ENCODE assay signal across 12 cellular contexts in the genomic region with DNA sequence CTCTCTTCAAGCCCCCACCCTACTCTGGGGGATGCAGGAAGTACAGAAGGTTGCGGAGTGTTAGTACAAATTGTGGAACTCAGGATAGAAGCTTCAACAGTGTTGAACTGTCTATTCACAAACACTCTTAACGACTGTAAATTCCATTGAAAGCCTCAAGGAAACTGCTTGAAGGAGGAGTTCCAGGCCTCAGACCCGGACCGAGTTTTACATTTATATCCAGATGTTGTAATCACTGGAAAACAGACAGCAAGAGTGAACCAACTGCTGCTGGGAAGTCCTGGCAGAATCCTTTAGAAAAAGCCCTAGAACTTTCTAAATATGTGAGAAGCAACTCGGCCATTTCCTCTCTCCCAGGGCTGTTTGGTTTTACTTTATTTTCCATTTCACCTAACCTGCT.
DNase-seq lines count a peak whose midpoint lies in the region; TF ChIP-seq lines count a peak whose summit lies in the region.
"Had no signal": no experiment of that assay in that cellular context is flagged by ENCODE, and none has a peak within 500 bp of the region (broad histone marks: within the 10 kb centered on the region; RNA-seq: fewer than 3 reads in every experiment).

No MANE protein-coding gene starts in this region.

- H3K27me3 ChIP-seq in prostate gland (replicated peaks; ENCODE audit: insufficient read depth): no peaks in the 10 kb centered on the region

- H3K4me3 ChIP-seq in fibroblast of villous mesenchyme (ENCODE audit: low read depth, low read length): no peak overlapping the region
- no peak overlapping the region for H3K4me3 ChIP-seq in prostate gland
- no peak overlapping the region for H3K4me3 ChIP-seq in urinary bladder (ENCODE audit: low read depth, low read length)

- H3K4me1 ChIP-seq in prostate gland (replicated peaks) (no peaks in the 10 kb centered on the region), urinary bladder (ENCODE audit: insufficient read depth) (no peaks in the 10 kb centered on the region)

- no peak for TF ChIP-seq POLR2A in prostate gland (IDR thresholded peaks at IDR 0.05)

- H3K36me3 ChIP-seq in prostate gland (no peaks in the 10 kb centered on the region), urinary bladder (ENCODE audit: insufficient read depth) (no peaks in the 10 kb centered on the region)

- H3K9me3 ChIP-seq in prostate gland: no peaks in the 10 kb centered on the region

- WGBS in prostate gland: 22% methylated on average over 5 of the region's 5 CpGs
- WGBS in urinary bladder: 15% methylated on average over 5 of the region's 5 CpGs

- in situ Hi-C loops in ACHN (cut with HindIII; ENCODE audit: low pct_ligation_motif_present, low pct_unique_long_range_greater_than_20kb, low sequenced_read_pairs): no loop called here

- TF ChIP-seq CTCF in VCaP (conservative IDR thresholded peaks at IDR 0.05) (no peak), fibroblast of villous mesenchyme (IDR thresholded peaks at IDR 0.05; ENCODE audit: insufficient read depth, low read depth, low read length) (no peak), prostate gland (IDR thresholded peaks at IDR 0.05) (no peak)

- H3K27ac ChIP-seq in VCaP (peak overlapping the region; percentile 52), prostate gland (peak overlapping the region; percentile 8 to 28), urinary bladder (ENCODE audit: low read depth) (peak overlapping the region; percentile 74)

- DNase-seq in fibroblast of villous mesenchyme (ENCODE audit: low read depth): peak; percentile 71
- no peak for DNase-seq in prostate gland (ENCODE audit: low spot score)
- DNase-seq in middle frontal gyrus (ENCODE audit: extremely low spot score, low spot score): no peak
- DNase-seq in ACHN: no peak
- DNase-seq in NCI-H2196 (lab: John Stamatoyannopoulos, UW; ENCODE audit: unreplicated experiment): no peak
- DNase-seq: activated B cell treated with CpG ODN at 0.5 μM for 24 hours; CD8-positive, alpha-beta memory T cell; MV-4-11; OCI-M1; stimulated activated CD4-positive, alpha-beta T cell treated with anti-CD3 and anti-CD28 coated beads, Interleukin-12 subunit alpha, Interleukin-12 subunit beta, amount 100 ng/mL, for 4 hours had no signal

- intact Hi-C loops in prostate gland (cut with DNase I): no loop called here

Comparison
In these comparisons a context has a peak if more than half of its experiments do, and no peak if none do; other contexts are left out.
1. H3K27ac ChIP-seq: peak in every context shown above with its lines; median percentile 74 in urinary bladder; 52 in VCaP; 18 in prostate gland.